Comparison of ENCODE assay signal across 13 cellular contexts in genomic region chr10:101775273-101776131, GRCh38. TPM values are rescaled to one million over a fixed set of nuclear protein-coding genes. Genes with fewer than 3 reads are reported as not detected.
A peak's percentile ranks its signal among the peaks of the same experiment; 100 is the strongest.
DNase-seq lines count a peak whose midpoint lies in the region; ATAC-seq, FAIRE-seq and TF ChIP-seq lines count a peak whose summit lies in the region.
"Had no signal": no experiment of that assay in that cellular context is flagged by ENCODE, and none has a peak within 500 bp of the region (broad histone marks: within the 10 kb centered on the region; RNA-seq: fewer than 3 reads in every experiment).

FGF8 (minus strand) TSS chr10:101776114; CDS start chr10:101775900, 214 bp downstream.

- H3K4me2 ChIP-seq in astrocyte (ENCODE audit: low read length): peak within 1 kb of the TSS; percentile 44

- peaks cover 56% of the 10 kb centered on the region for H3K27me3 Mint-ChIP-seq in stimulated activated naive CD8-positive, alpha-beta T cell treated with anti-CD3 and anti-CD28 coated beads, Interleukin-15, Interleukin-2, amounts not matched to agents 100 ng/mL and 50 ng/mL, for 24 hours
- H3K27me3 Mint-ChIP-seq in astrocyte (ENCODE audit: low read depth, unreplicated experiment) (peaks cover 58% of the 10 kb centered on the region), mesothelial cell of epicardium (ENCODE audit: low read depth) (peaks cover 92% of the 10 kb centered on the region)

- H3K9me3 Mint-ChIP-seq in stimulated activated naive CD8-positive, alpha-beta T cell treated with anti-CD3 and anti-CD28 coated beads, Interleukin-15, Interleukin-2, amounts not matched to agents 100 ng/mL and 50 ng/mL, for 24 hours: no peaks in the 10 kb centered on the region
- H3K9me3 Mint-ChIP-seq in astrocyte (ENCODE audit: unreplicated experiment): no peaks in the 10 kb centered on the region
- no peaks in the 10 kb centered on the region for H3K9me3 Mint-ChIP-seq in mesothelial cell of epicardium

- H3K9me3 ChIP-seq in astrocyte (ENCODE audit: insufficient read depth, low read depth, low read length): no peaks in the 10 kb centered on the region

- no peak within 1 kb of the TSS for H3K27ac Mint-ChIP-seq in stimulated activated naive CD8-positive, alpha-beta T cell treated with anti-CD3 and anti-CD28 coated beads, Interleukin-15, Interleukin-2, amounts not matched to agents 100 ng/mL and 50 ng/mL, for 24 hours
- no peak within 1 kb of the TSS for H3K27ac Mint-ChIP-seq in astrocyte (ENCODE audit: unreplicated experiment)
- no peak within 1 kb of the TSS for H3K27ac Mint-ChIP-seq in mesothelial cell of epicardium

- H3K27ac ChIP-seq in astrocyte (ENCODE audit: low read depth, low read length): no peak within 1 kb of the TSS
- H3K27ac ChIP-seq: parathyroid adenoma had no signal

- no peaks in the 10 kb centered on the region for H3K36me3 ChIP-seq in astrocyte (ENCODE audit: insufficient read depth, low read length)

- FAIRE-seq in astrocyte (lab: Jason Lieb, UNC): no peak
- FAIRE-seq: frontal cortex had no signal

- H3K4me1 ChIP-seq in astrocyte (ENCODE audit: insufficient read depth, low read length): peaks cover 17% of the 10 kb centered on the region

- H3K27me3 ChIP-seq in astrocyte (ENCODE audit: insufficient read depth, low read length): peaks cover 71% of the 10 kb centered on the region

- peaks cover 15% of the 10 kb centered on the region for H3K36me3 Mint-ChIP-seq in stimulated activated naive CD8-positive, alpha-beta T cell treated with anti-CD3 and anti-CD28 coated beads, Interleukin-15, Interleukin-2, amounts not matched to agents 100 ng/mL and 50 ng/mL, for 24 hours (ENCODE audit: low read depth)
- peaks cover 15% of the 10 kb centered on the region for H3K36me3 Mint-ChIP-seq in astrocyte (ENCODE audit: low read depth, unreplicated experiment)
- H3K36me3 Mint-ChIP-seq in mesothelial cell of epicardium: peaks cover 8% of the 10 kb centered on the region

- DNase-seq in stimulated activated naive CD8-positive, alpha-beta T cell treated with anti-CD3 and anti-CD28 coated beads, Interleukin-15, Interleukin-2, amounts not matched to agents 100 U/mL and 50 U/mL, for 24 hours: no peak
- DNase-seq in astrocyte (ENCODE audit: low read depth): no peak
- no peak for DNase-seq in mesothelial cell of epicardium (ENCODE audit: low spot score in 2 of 2, unreplicated experiment in 2 of 2)
- no peak for DNase-seq in NCI-H2107 (lab: John Stamatoyannopoulos, UW)
- DNase-seq in omental fat pad (ENCODE audit: low spot score): no peak
- DNase-seq in NCI-H2171 treated with DMSO at 0.1 percent for 48 hours (lab: John Stamatoyannopoulos, UW): no peak
- DNase-seq: activated CD4-positive, CD25-positive, alpha-beta regulatory T cell; DND-41; Karpas-422 had no signal

- TF ChIP-seq CTCF in astrocyte (IDR thresholded peaks at IDR 0.05; ENCODE audit: insufficient read depth, low read depth, low read length) (no peak), mesothelial cell of epicardium (IDR thresholded peaks at IDR 0.05; ENCODE audit: unreplicated experiment) (no peak), omental fat pad (IDR thresholded peaks at IDR 0.05) (no peak)

- H3K4me1 Mint-ChIP-seq in stimulated activated naive CD8-positive, alpha-beta T cell treated with anti-CD3 and anti-CD28 coated beads, Interleukin-15, Interleukin-2, amounts not matched to agents 100 ng/mL and 50 ng/mL, for 24 hours (ENCODE audit: low read depth): peaks cover 20% of the 10 kb centered on the region
- H3K4me1 Mint-ChIP-seq in astrocyte (ENCODE audit: low read depth, unreplicated experiment): peaks cover 4% of the 10 kb centered on the region
- H3K4me1 Mint-ChIP-seq in mesothelial cell of epicardium: peaks cover 21% of the 10 kb centered on the region

- no peaks in the 10 kb centered on the region for H3K79me2 ChIP-seq in astrocyte (ENCODE audit: insufficient read depth, low read length)
- H3K79me2 ChIP-seq: parathyroid adenoma had no signal

- no peak within 1 kb of the TSS for H3K9ac ChIP-seq in astrocyte (ENCODE audit: low read length)
- H3K9ac ChIP-seq: parathyroid adenoma had no signal

- H2AFZ ChIP-seq in astrocyte (ENCODE audit: low read depth, low read length): no peak within 1 kb of the TSS
- H2AFZ ChIP-seq: parathyroid adenoma had no signal

- peaks cover 49% of the 10 kb centered on the region for H4K20me1 ChIP-seq in astrocyte (ENCODE audit: insufficient read depth, low read length)

- no peak within 1 kb of the TSS for H3K4me3 ChIP-seq in astrocyte (ENCODE audit: insufficient read depth, low read depth, low read length)

- H3K4me3 Mint-ChIP-seq in stimulated activated naive CD8-positive, alpha-beta T cell treated with anti-CD3 and anti-CD28 coated beads, Interleukin-15, Interleukin-2, amounts not matched to agents 100 ng/mL and 50 ng/mL, for 24 hours: peak within 1 kb of the TSS; percentile 13
- H3K4me3 Mint-ChIP-seq in astrocyte (ENCODE audit: unreplicated experiment) (no peak within 1 kb of the TSS), mesothelial cell of epicardium (peak within 1 kb of the TSS; percentile 51)

- no peak for ATAC-seq in stimulated activated naive CD8-positive, alpha-beta T cell treated with anti-CD3 and anti-CD28 coated beads, Interleukin-15, Interleukin-2, amounts not matched to agents 100 U/mL and 50 U/mL, for 24 hours
- ATAC-seq in omental fat pad (ENCODE audit: low FRiP score) (no peak), HG03565 (IDR thresholded peaks at IDR 0.05; ENCODE audit: unreplicated experiment) (no peak)

RNA-seq across cellular contexts. Expression of gene FGF8, which starts in this region (rescaled TPM):
- 0.61 TPM in 1 of 2 replicates, not detected in the other for total RNA-seq in astrocyte
- not detected in 3 replicates for total RNA-seq in mesothelial cell of epicardium
- total RNA-seq in omental fat pad: 1 to 10 TPM in 1 of 4 donors, not detected in 3; 1.0 TPM
- total RNA-seq: frontal cortex had no signal
